ENCODE assay signal across 8 cellular contexts in the genomic region with DNA sequence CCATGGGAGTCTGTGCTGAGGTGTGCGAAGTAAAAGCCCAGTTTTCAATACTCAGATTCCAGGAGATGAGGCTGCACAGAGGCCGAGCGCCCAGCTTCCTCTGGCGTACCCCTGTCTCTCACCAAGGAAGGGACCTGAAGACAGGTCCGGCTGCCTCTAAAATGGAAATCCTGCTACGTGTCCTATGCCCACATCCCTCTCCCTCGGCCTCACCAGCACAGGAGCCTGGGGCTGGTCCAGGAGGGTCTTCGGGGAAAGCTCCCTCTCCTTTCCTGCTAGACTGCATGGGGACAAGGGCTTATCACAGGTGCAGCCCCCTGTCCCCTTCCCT. TPM values are rescaled to one million over a fixed set of nuclear protein-coding genes. Genes with fewer than 3 reads are reported as not detected.
DNase-seq lines count a peak whose midpoint lies in the region; ATAC-seq and TF ChIP-seq lines count a peak whose summit lies in the region.

No MANE protein-coding gene starts in this region.

- WGBS in right cardiac atrium, result 3% methylated on average over 8 of the region's 8 CpGs

- no peak overlapping the region for H2AFZ ChIP-seq in HCT116 (ENCODE audit: low read depth, low read length, poor library complexity, severe bottlenecking)

- H3K4me3 ChIP-seq in HCT116 (replicated peaks in 1 of 2; ENCODE audit: low read depth in 1 of 2, low read length in 2 of 2) (peak overlapping the region; percentile 97 to 98), right cardiac atrium (ENCODE audit: low read length) (peak overlapping the region; percentile 55)

- no peaks in the 10 kb centered on the region for H4K20me1 ChIP-seq in HCT116 (ENCODE audit: insufficient read depth)

- H3K4me2 ChIP-seq in HCT116 (ENCODE audit: low read length), result peak overlapping the region; percentile 99

- peak overlapping the region; percentile 79 to 93 (median 81) for H3K4me3 Mint-ChIP-seq in T-cell
- H3K4me3 Mint-ChIP-seq in stimulated activated memory B cell treated with anti-CD40 and anti-IgM and Interleukin-4, amounts not matched to agents 10 μg/mL and 1 μg/mL and 100 μg/mL, for 72 hours, result peak overlapping the region; percentile 89

- H3K27ac Mint-ChIP-seq in T-cell, result peak overlapping the region; percentile 69 to 85
- H3K27ac Mint-ChIP-seq in stimulated activated memory B cell treated with anti-CD40 and anti-IgM and Interleukin-4, amounts not matched to agents 10 μg/mL and 1 μg/mL and 100 μg/mL, for 72 hours, result peak overlapping the region; percentile 91

- H3K4me1 ChIP-seq in HCT116 (ENCODE audit: control insufficient read depth in 1 of 2, insufficient read depth in 2 of 2, low read length in 2 of 2) (peaks cover 4 to 20% of the 10 kb centered on the region in 2 experiments; a peak in 3 of 4 replicates), right cardiac atrium (ENCODE audit: control insufficient read depth, insufficient read depth, low read length) (peaks cover 4% of the 10 kb centered on the region)

- H3K4me1 Mint-ChIP-seq in T-cell, result peaks cover 21 to 32% (median 26%) of the 10 kb centered on the region in 3 donors
- H3K4me1 Mint-ChIP-seq in stimulated activated memory B cell treated with anti-CD40 and anti-IgM and Interleukin-4, amounts not matched to agents 10 μg/mL and 1 μg/mL and 100 μg/mL, for 72 hours, result peaks cover 44% of the 10 kb centered on the region

- DNase-seq in HCT116 (ENCODE audit: low read depth, low spot score) (no peak), T-cell (no peak), right cardiac atrium (peak in 1 of 3 donors; percentile 45), D341Med (ENCODE audit: low spot score) (no peak)

- no peak for TF ChIP-seq RAD21 in HCT116 (IDR thresholded peaks at IDR 0.05; ENCODE audit: low read depth)

- TF ChIP-seq POLR2A in HCT116 (IDR thresholded peaks at IDR 0.05; ENCODE audit: borderline replicate concordance, extremely low read depth, insufficient read depth, insufficient read length), result no peak

- peaks cover 25% of the 10 kb centered on the region for H3K79me2 ChIP-seq in HCT116 (ENCODE audit: insufficient read depth, low read length)

- H3K27ac ChIP-seq in HCT116 (ENCODE audit: low read depth, low read length) (peak overlapping the region; percentile 57), right cardiac atrium (ENCODE audit: low read length) (peak overlapping the region; percentile 31)

- H3K36me3 ChIP-seq in HCT116 (ENCODE audit: control insufficient read depth in 1 of 2, insufficient read depth in 2 of 2, low read length in 2 of 2), result peaks cover 0 to 14% of the 10 kb centered on the region in 2 experiments; a peak in 1 of 4 replicates

- no peaks in the 10 kb centered on the region for H3K9me3 ChIP-seq in HCT116 (ENCODE audit: control insufficient read depth in 1 of 2, insufficient read depth in 1 of 2, low read depth in 1 of 2, low read length in 2 of 2)
- H3K9me3 ChIP-seq in right cardiac atrium (ENCODE audit: control insufficient read depth, low read length), result no peaks in the 10 kb centered on the region

- CTCF ChIA-PET in HCT116 (lab: Charles Lee) (no interaction called here), T-cell (lab: Charles Lee) (no interaction called here)

- H3K27me3 Mint-ChIP-seq in T-cell, result no peaks in the 10 kb centered on the region
- H3K27me3 Mint-ChIP-seq in stimulated activated memory B cell treated with anti-CD40 and anti-IgM and Interleukin-4, amounts not matched to agents 10 μg/mL and 1 μg/mL and 100 μg/mL, for 72 hours, result no peaks in the 10 kb centered on the region

- peaks cover 8% of the 10 kb centered on the region for H3K36me3 Mint-ChIP-seq in T-cell
- H3K36me3 Mint-ChIP-seq in stimulated activated memory B cell treated with anti-CD40 and anti-IgM and Interleukin-4, amounts not matched to agents 10 μg/mL and 1 μg/mL and 100 μg/mL, for 72 hours, result peaks cover 9% of the 10 kb centered on the region

- BruUV-seq in HCT116 (replicated peaks; lab: Mats Ljungman, UMichigan), result no TSS peak

- H3K9me2 ChIP-seq in HCT116 (ENCODE audit: insufficient read depth), result no peaks in the 10 kb centered on the region

- intact Hi-C loops in HCT116 (cut with micrococcal nuclease), result loop anchor here (2.0 kb wide), 1 partner anchor 32 kb away; a partner anchor contains a TSS
- intact Hi-C loops in right cardiac atrium (cut with DNase I), result no loop called here

- TF ChIP-seq CTCF in HCT116 (IDR thresholded peaks at IDR 0.05 in 2 of 3, conservative IDR thresholded peaks at IDR 0.05 in 1 of 3; ENCODE audit: borderline replicate concordance in 1 of 3, insufficient read depth in 1 of 3, low read depth in 2 of 3, low read length in 2 of 3), result no peak

- H3K9ac ChIP-seq in HCT116 (ENCODE audit: low read length), result peak overlapping the region; percentile 97

- H3K9me3 Mint-ChIP-seq in T-cell, result no peaks in the 10 kb centered on the region
- H3K9me3 Mint-ChIP-seq in stimulated activated memory B cell treated with anti-CD40 and anti-IgM and Interleukin-4, amounts not matched to agents 10 μg/mL and 1 μg/mL and 100 μg/mL, for 72 hours, result no peaks in the 10 kb centered on the region

- POLR2A ChIA-PET in HCT116 (lab: Charles Lee), result no interaction called here
- POLR2A ChIA-PET in T-cell (lab: Charles Lee), result no interaction called here

- ATAC-seq in HCT116, result no peak
- ATAC-seq in T-cell (replicated peaks in 1 of 4), result peak in 1 of 4 experiments; percentile 2
- ATAC-seq in right cardiac atrium, result no peak
- no peak for ATAC-seq in stimulated activated memory B cell treated with anti-CD40 and anti-IgM and Interleukin-4, amounts not matched to agents 10 μg/mL and 1 μg/mL and 100 μg/mL, for 72 hours
- no peak for ATAC-seq in HG03520 (IDR thresholded peaks at IDR 0.05; ENCODE audit: unreplicated experiment)
- no peak for ATAC-seq in GM18502 (IDR thresholded peaks at IDR 0.05; ENCODE audit: poor library complexity, unreplicated experiment)
- ATAC-seq in HG03565 (IDR thresholded peaks at IDR 0.05; ENCODE audit: unreplicated experiment), result no peak

- RAD21 ChIA-PET in HCT116 (lab: Charles Lee; ENCODE audit: low non-redundant PET in 1 of 2, low total read pairs in 2 of 2, uncharacterized antibody in 2 of 2, unreplicated experiment in 2 of 2), result no interaction called here

- H3K27me3 ChIP-seq in HCT116 (ENCODE audit: insufficient read depth, low read length), result no peaks in the 10 kb centered on the region
- H3K27me3 ChIP-seq in right cardiac atrium (ENCODE audit: control insufficient read depth, insufficient read depth), result no peaks in the 10 kb centered on the region

TF ChIP-seq in HCT116, 20 proteins besides CTCF, POLR2A, EP300 and RAD21:
- TF ChIP-seq ZFX (IDR thresholded peaks at IDR 0.05) (no peak), TCF7L2 (IDR thresholded peaks at IDR 0.05; ENCODE audit: borderline replicate concordance, extremely low read depth, insufficient read depth, insufficient read length) (no peak), ZNF274 (IDR thresholded peaks at IDR 0.05; ENCODE audit: low read depth, low read length) (no peak), JUND (IDR thresholded peaks at IDR 0.05) (no peak), EZH2phosphoT487 (IDR thresholded peaks at IDR 0.05; ENCODE audit: borderline replicate concordance) (no peak)
- TF ChIP-seq, protein P1, sequence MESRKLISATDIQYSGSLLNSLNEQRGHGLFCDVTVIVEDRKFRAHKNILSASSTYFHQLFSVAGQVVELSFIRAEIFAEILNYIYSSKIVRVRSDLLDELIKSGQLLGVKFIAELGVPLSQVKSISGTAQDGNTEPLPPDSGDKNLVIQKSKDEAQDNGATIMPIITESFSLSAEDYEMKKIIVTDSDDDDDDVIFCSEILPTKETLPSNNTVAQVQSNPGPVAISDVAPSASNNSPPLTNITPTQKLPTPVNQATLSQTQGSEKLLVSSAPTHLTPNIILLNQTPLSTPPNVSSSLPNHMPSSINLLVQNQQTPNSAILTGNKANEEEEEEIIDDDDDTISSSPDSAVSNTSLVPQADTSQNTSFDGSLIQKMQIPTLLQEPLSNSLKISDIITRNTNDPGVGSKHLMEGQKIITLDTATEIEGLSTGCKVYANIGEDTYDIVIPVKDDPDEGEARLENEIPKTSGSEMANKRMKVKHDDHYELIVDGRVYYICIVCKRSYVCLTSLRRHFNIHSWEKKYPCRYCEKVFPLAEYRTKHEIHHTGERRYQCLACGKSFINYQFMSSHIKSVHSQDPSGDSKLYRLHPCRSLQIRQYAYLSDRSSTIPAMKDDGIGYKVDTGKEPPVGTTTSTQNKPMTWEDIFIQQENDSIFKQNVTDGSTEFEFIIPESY (IDR thresholded peaks at IDR 0.05; ENCODE audit: extremely low read depth, insufficient replicate concordance, low read length), result no peak
- TF ChIP-seq, protein P2, sequence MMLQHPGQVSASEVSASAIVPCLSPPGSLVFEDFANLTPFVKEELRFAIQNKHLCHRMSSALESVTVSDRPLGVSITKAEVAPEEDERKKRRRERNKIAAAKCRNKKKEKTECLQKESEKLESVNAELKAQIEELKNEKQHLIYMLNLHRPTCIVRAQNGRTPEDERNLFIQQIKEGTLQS (IDR thresholded peaks at IDR 0.05), result no peak

RNA-seq across cellular contexts. Expression of a gene that starts 0.4 kb away (rescaled TPM):
- 57.1 TPM for total RNA-seq in HCT116 (2021; ENCODE audit: unreplicated experiment)
- polyA plus RNA-seq in HCT116 (2012), result 91.7 and 124 TPM in 2 replicates
- total RNA-seq in T-cell, result 10 to 100 TPM; 49.7 to 63.5 (median 55.9) TPM
- 10 to 100 TPM; 51.6 to 56.5 (median 52.8) TPM for total RNA-seq in right cardiac atrium
- 103 TPM for polyA plus RNA-seq in right cardiac atrium

RNA-seq across cellular contexts. Expression of a gene that starts 5.6 kb away (rescaled TPM):
- 26.1 TPM for total RNA-seq in HCT116 (2021; ENCODE audit: unreplicated experiment)
- polyA plus RNA-seq in HCT116 (2012), result 19.2 and 19.3 TPM in 2 replicates
- total RNA-seq in T-cell, result 10 to 100 TPM; 19.7 to 34.0 (median 32.3) TPM
- 1 to 10 TPM; 6.3 to 8.6 (median 7.4) TPM for total RNA-seq in right cardiac atrium
- polyA plus RNA-seq in right cardiac atrium, result 7.9 TPM

RNA-seq across cellular contexts. Expression of a gene that starts 26.2 kb away (rescaled TPM):
- total RNA-seq in HCT116 (2021; ENCODE audit: unreplicated experiment), result 394 TPM
- 538 and 832 TPM in 2 replicates for polyA plus RNA-seq in HCT116 (2012)
- 100 to 1,000 TPM; 232 to 309 (median 258) TPM for total RNA-seq in T-cell
- 100 to 1,000 TPM; 299 to 395 (median 364) TPM for total RNA-seq in right cardiac atrium
- polyA plus RNA-seq in right cardiac atrium, result 340 TPM

RNA-seq across cellular contexts. Expression of a gene that starts 31.4 kb away (rescaled TPM):
- total RNA-seq in HCT116 (2021; ENCODE audit: unreplicated experiment) (145 TPM), T-cell (100 to 1,000 TPM; 201 to 318 (median 223) TPM), right cardiac atrium (100 to 1,000 TPM; 151 to 202 (median 169) TPM)
- 238 and 297 TPM in 2 replicates for polyA plus RNA-seq in HCT116 (2012)
- 315 TPM for polyA plus RNA-seq in right cardiac atrium

RNA-seq across cellular contexts. Expression of a gene that starts 41.0 kb away (rescaled TPM):
- total RNA-seq in HCT116 (2021; ENCODE audit: unreplicated experiment) (0.76 TPM), T-cell (1 to 10 TPM; 1.1 to 3.1 (median 1.6) TPM), right cardiac atrium (1 to 10 TPM; 1.2 to 2.2 (median 1.7) TPM)
- 0.23 and 0.46 TPM in 2 replicates for polyA plus RNA-seq in HCT116 (2012)
- 1.3 TPM for polyA plus RNA-seq in right cardiac atrium
